ENCODE assay signal across 1 cellular context in genomic region chr14:90560529-90560928, GRCh38.
TF ChIP-seq lines count a peak whose summit lies in the region.

No MANE protein-coding gene starts in this region.

TF ChIP-seq in GM23338, 12 proteins besides CTCF, POLR2A, EP300 and RAD21 (continued from another document):
- TF ChIP-seq ZNF462 (CRISPR knock-in tag; IDR thresholded peaks at IDR 0.05) (no peak), STAT1 (IDR thresholded peaks at IDR 0.05; ENCODE audit: unreplicated experiment) (no peak), ETS1 (IDR thresholded peaks at IDR 0.05) (no peak), EZH2 (IDR thresholded peaks at IDR 0.05; ENCODE audit: low read depth, unreplicated experiment) (no peak), NANOG (IDR thresholded peaks at IDR 0.05; ENCODE audit: borderline replicate concordance) (no peak), ZNF114 (CRISPR knock-in tag; IDR thresholded peaks at IDR 0.05) (no peak), JUNB (IDR thresholded peaks at IDR 0.05; ENCODE audit: unreplicated experiment) (no peak)
